ENCODE assay signal across 2 cellular contexts in genomic region chr11:65370659-65371049, GRCh38.
TF ChIP-seq lines count a peak whose summit lies in the region.

No MANE protein-coding gene starts in this region.

TF ChIP-seq in HEK293, 187 proteins besides CTCF, POLR2A, EP300 and RAD21:
- TF ChIP-seq MEIS1 (CRISPR knock-in tag; IDR thresholded peaks at IDR 0.05; ENCODE audit: borderline replicate concordance) (no peak), ZNF121 (tag by site-specific recombination; IDR thresholded peaks at IDR 0.05) (peak; percentile 89)
TF ChIP-seq in HEK293: peak in this region for 1.

TF ChIP-seq in K562, 482 proteins besides CTCF, POLR2A, EP300 and RAD21:
- no peak for TF ChIP-seq ZNF175 (CRISPR knock-in tag; IDR thresholded peaks at IDR 0.05; ENCODE audit: low read depth)
- TF ChIP-seq RBFOX2 (IDR thresholded peaks at IDR 0.05; ENCODE audit: low read depth, low read length), result 0 out of 2 replicates have a peak, but pooled peaks have one; percentile 14
- TF ChIP-seq SETDB1 (IDR thresholded peaks at IDR 0.05; ENCODE audit: low read length), result no peak
- TF ChIP-seq ZFP36 (IDR thresholded peaks at IDR 0.05; ENCODE audit: low read depth, low read length, partially characterized antibody), result no peak
- TF ChIP-seq PHF20 (IDR thresholded peaks at IDR 0.05; ENCODE audit: partially characterized antibody), result no peak
- TF ChIP-seq ZNF121 (CRISPR knock-in tag; conservative IDR thresholded peaks at IDR 0.05), result peak; percentile 73
- TF ChIP-seq SMARCA5 (IDR thresholded peaks at IDR 0.05), result peak; percentile 65; the same call in 1 of the 2 replicates
- TF ChIP-seq HDGF (IDR thresholded peaks at IDR 0.05), result 0 out of 2 replicates have a peak, but pooled peaks have one; percentile 24
TF ChIP-seq in K562: peak in this region for 4.
